17 cellular contexts compared by ENCODE assay signal in the genomic region with DNA sequence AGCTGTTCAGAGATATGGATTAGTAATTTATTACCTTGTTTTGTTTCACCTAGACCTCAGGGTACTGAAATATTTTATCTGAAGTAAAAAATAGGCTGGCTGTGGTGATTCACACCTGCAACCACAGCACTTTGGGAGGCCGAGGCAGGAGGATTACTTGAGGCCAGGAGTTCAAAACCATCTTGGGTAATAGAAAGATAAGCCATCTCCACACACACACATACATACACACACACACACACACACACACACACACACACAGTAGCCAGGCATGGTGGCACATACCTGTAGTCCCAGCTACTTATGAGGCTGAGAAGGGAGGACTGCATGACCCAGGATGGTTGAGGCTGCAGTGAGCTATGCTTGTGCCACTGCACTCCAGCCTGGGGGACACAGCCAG. TPM values are rescaled to one million over a fixed set of nuclear protein-coding genes. Genes with fewer than 3 reads are reported as not detected.
DNase-seq lines count a peak whose midpoint lies in the region; ATAC-seq lines count a peak whose summit lies in the region.
"Had no signal": no experiment of that assay in that cellular context is flagged by ENCODE, and none has a peak within 500 bp of the region (broad histone marks: within the 10 kb centered on the region; RNA-seq: fewer than 3 reads in every experiment).

No MANE protein-coding gene starts in this region.

- H3K27ac Mint-ChIP-seq in activated CD8-positive, alpha-beta T cell treated with anti-CD3 and anti-CD28 coated beads, Interleukin-2, amount 10 ng/mL, durations not matched to agents 7 days and 5 days = peak overlapping the region; percentile 95
- H3K27ac Mint-ChIP-seq: GM23338 had no signal

- POLR2A ChIA-PET in activated CD8-positive, alpha-beta T cell treated with anti-CD3 and anti-CD28 coated beads, Interleukin-2, amount 10 ng/mL, durations not matched to agents 7 days and 5 days (lab: Charles Lee) = interaction anchor here (1.1 to 8.1 kb wide), 7 partner anchors 10 to 85 kb away, joined by 3 to 532 read pairs (median 78); no protein-coding TSS in a partner anchor

- peaks cover 41% of the 10 kb centered on the region for H3K4me1 Mint-ChIP-seq in activated CD8-positive, alpha-beta T cell treated with anti-CD3 and anti-CD28 coated beads, Interleukin-2, amount 10 ng/mL, durations not matched to agents 7 days and 5 days (ENCODE audit: low read depth)

- peak overlapping the region; percentile 1 for H3K4me3 ChIP-seq in iPS-15b (ENCODE audit: low read depth, low read length)
- H3K4me3 ChIP-seq: GM23338 had no signal

- H3K4me3 Mint-ChIP-seq in activated CD8-positive, alpha-beta T cell treated with anti-CD3 and anti-CD28 coated beads, Interleukin-2, amount 10 ng/mL, durations not matched to agents 7 days and 5 days = peak overlapping the region; percentile 93
- H3K4me3 Mint-ChIP-seq: GM23338 had no signal

- no peaks in the 10 kb centered on the region for H3K27me3 Mint-ChIP-seq in activated CD8-positive, alpha-beta T cell treated with anti-CD3 and anti-CD28 coated beads, Interleukin-2, amount 10 ng/mL, durations not matched to agents 7 days and 5 days (ENCODE audit: low read depth)

- DNase-seq in stimulated activated CD4-positive, alpha-beta T cell treated with anti-CD3 and anti-CD28 coated beads, Interleukin-15, amount 100 ng/mL, for 24 hours = peak; percentile 19
- no peak for DNase-seq in stimulated activated CD4-positive, alpha-beta T cell treated with anti-CD3 and anti-CD28 coated beads, Interleukin-4, amount 100 ng/mL, for 24 hours
- DNase-seq in activated CD8-positive, alpha-beta T cell treated with anti-CD3 and anti-CD28 coated beads, Interleukin-2, amount 10 ng/mL, durations not matched to agents 7 days and 5 days = no peak
- DNase-seq in activated effector memory CD4-positive, alpha-beta T cell treated with Interleukin-2 at 50 U/mL for 16 hours = no peak
- DNase-seq in 8988T = no peak
- DNase-seq in NCI-H1436 (lab: John Stamatoyannopoulos, UW) = no peak
- DNase-seq: EL; Kasumi-1; kidney; NCI-H1694 treated with DMSO at 0.1 percent for 48 hours; NCI-H69; stimulated activated CD4-positive, alpha-beta T cell treated with anti-CD3 and anti-CD28 coated beads, Interleukin-4, amount 100 ng/mL, for 1 hour; stimulated activated naive CD4-positive, alpha-beta T cell; T1000 had no signal

- H3K9me3 Mint-ChIP-seq in activated CD8-positive, alpha-beta T cell treated with anti-CD3 and anti-CD28 coated beads, Interleukin-2, amount 10 ng/mL, durations not matched to agents 7 days and 5 days (ENCODE audit: insufficient read depth) = no peaks in the 10 kb centered on the region

- H3K36me3 Mint-ChIP-seq in activated CD8-positive, alpha-beta T cell treated with anti-CD3 and anti-CD28 coated beads, Interleukin-2, amount 10 ng/mL, durations not matched to agents 7 days and 5 days (ENCODE audit: low read depth) = peaks cover 32% of the 10 kb centered on the region

- peaks cover 90% of the 10 kb centered on the region for H3K27me3 ChIP-seq in iPS-15b (ENCODE audit: control insufficient read depth, insufficient read depth, low read length)

- no peaks in the 10 kb centered on the region for H3K9me3 ChIP-seq in iPS-15b (ENCODE audit: control insufficient read depth, insufficient read depth, low read length)

- peaks cover 5% of the 10 kb centered on the region for H3K4me1 ChIP-seq in iPS-15b (ENCODE audit: control insufficient read depth, insufficient read depth, low read length)

- CTCF ChIA-PET in activated CD8-positive, alpha-beta T cell treated with anti-CD3 and anti-CD28 coated beads, Interleukin-2, amount 10 ng/mL, durations not matched to agents 7 days and 5 days (lab: Charles Lee) = interaction anchor here (0.8 to 4.8 kb wide), 8 partner anchors 17 to 127 kb away, joined by 3 to 108 read pairs (median 6); partner anchors contain the start of gene ZNF131

- no peaks in the 10 kb centered on the region for H3K36me3 ChIP-seq in iPS-15b (ENCODE audit: control insufficient read depth, insufficient read depth, low read length)

- ATAC-seq in activated CD8-positive, alpha-beta T cell treated with anti-CD3 and anti-CD28 coated beads, Interleukin-2, amount 10 ng/mL, durations not matched to agents 7 days and 5 days = no peak
- no peak for ATAC-seq in GM21529 (IDR thresholded peaks at IDR 0.05; ENCODE audit: unreplicated experiment)
- ATAC-seq: GM23338 had no signal

- no peak overlapping the region for H3K9ac ChIP-seq in iPS-15b (ENCODE audit: low read depth, low read length)

RNA-seq across cellular contexts. Expression of gene ANXA2R, which starts 3.7 kb away (rescaled TPM):
- 10 to 100 TPM; 28.0 to 29.3 TPM for total RNA-seq in activated CD8-positive, alpha-beta T cell treated with anti-CD3 and anti-CD28 coated beads, Interleukin-2, amount 10 ng/mL, durations not matched to agents 7 days and 5 days
